In the genomic region with DNA sequence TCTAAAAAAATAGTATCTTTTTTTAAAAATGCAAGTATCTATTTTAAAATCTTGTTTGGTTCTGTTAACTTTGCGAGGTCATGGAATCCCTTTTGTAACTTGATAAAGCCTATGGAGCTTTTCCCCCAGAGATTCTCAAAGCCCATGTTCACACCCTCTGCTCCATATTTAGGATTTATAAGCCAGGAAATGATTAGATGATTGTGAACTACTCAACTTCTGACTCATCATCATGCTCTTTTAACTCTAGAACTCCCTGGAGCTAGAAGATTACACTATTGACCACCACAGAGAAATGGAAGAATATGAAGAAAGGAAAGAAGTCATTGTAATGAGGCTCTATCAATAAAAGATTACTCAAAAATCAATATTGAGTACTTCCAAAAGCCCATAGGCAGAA, we compare ENCODE assay signal across 18 cellular contexts. TPM values are rescaled to one million over a fixed set of nuclear protein-coding genes. Genes with fewer than 3 reads are reported as not detected.
A peak's percentile ranks its signal among the peaks of the same experiment; 100 is the strongest.
DNase-seq lines count a peak whose midpoint lies in the region; FAIRE-seq and TF ChIP-seq lines count a peak whose summit lies in the region.
"Had no signal": no experiment of that assay in that cellular context is flagged by ENCODE, and none has a peak within 500 bp of the region (broad histone marks: within the 10 kb centered on the region; RNA-seq: fewer than 3 reads in every experiment).

No MANE protein-coding gene starts in this region.

- H3K36me3 ChIP-seq in right atrium auricular region = no peaks in the 10 kb centered on the region
- H3K36me3 ChIP-seq: heart left ventricle had no signal

- H3K4me3 ChIP-seq in epithelial cell of esophagus (ENCODE audit: low read length) (no peak overlapping the region), right atrium auricular region (no peak overlapping the region)
- H3K4me3 ChIP-seq: heart left ventricle had no signal

- no peak for FAIRE-seq in HTR-8/SVneo (lab: Jason Lieb, UNC)
- FAIRE-seq: colon, kidney had no signal

- TF ChIP-seq CTCF in epithelial cell of esophagus (IDR thresholded peaks at IDR 0.05; ENCODE audit: insufficient read depth, low read depth, low read length, missing control alignments) (no peak), right atrium auricular region (IDR thresholded peaks at IDR 0.05) (no peak)

- H3K9me3 ChIP-seq in right atrium auricular region = no peaks in the 10 kb centered on the region
- H3K9me3 ChIP-seq: heart left ventricle had no signal

- H3K27ac ChIP-seq in right atrium auricular region = no peak overlapping the region
- H3K27ac ChIP-seq: heart left ventricle, VCaP had no signal

- H3K4me1 ChIP-seq in right atrium auricular region = no peaks in the 10 kb centered on the region
- H3K4me1 ChIP-seq: heart left ventricle had no signal

- H3K27me3 ChIP-seq in right atrium auricular region = no peaks in the 10 kb centered on the region

- DNase-seq in AG20443 (ENCODE audit: low spot score) (peak; percentile 39), HTR-8/SVneo (ENCODE audit: insufficient read length, low spot score) (peak; percentile 13), epithelial cell of esophagus (ENCODE audit: low read depth) (peak; percentile 52), non-pigmented ciliary epithelial cell (ENCODE audit: low read depth) (peak; percentile 17), NCI-H187 treated with DMSO at 0.1 percent for 48 hours (lab: John Stamatoyannopoulos, UW) (no peak), right atrium auricular region (ENCODE audit: low spot score) (no peak), GM19238 (ENCODE audit: insufficient read length, low spot score) (no peak)
- no peak for DNase-seq in activated CD4-positive, CD25-positive, alpha-beta regulatory T cell treated with anti-CD3 and anti-CD28 coated beads, Interleukin-2, amount 50 U/mL, for 72 hours
- DNase-seq: amniotic stem cell, heart left ventricle, kidney, NCI-H524 had no signal

RNA-seq across cellular contexts. Expression of a gene that starts 55.9 kb away (rescaled TPM):
- total RNA-seq in right atrium auricular region = not detected
- total RNA-seq: activated CD8-positive, alpha-beta memory T cell treated with anti-CD3 and anti-CD28 coated beads for 36 hours; activated T-helper 2 cell treated with anti-CD3 and anti-CD28 coated beads, Interferon-gamma antibody, Interleukin-2, Interleukin-4, amounts not matched to agents 10 μg/mL and 5 μg/mL and 100 μg/mL, durations not matched to agents 14 hours and 24 hours and 36 hours; B cell; heart left ventricle; kidney; omental fat pad had no signal

Comparison
In these comparisons a context has a peak if more than half of its experiments do, and no peak if none do; other contexts are left out.
1. DNase-seq: peak in AG20443 (single experiment), HTR-8/SVneo (single experiment), epithelial cell of esophagus (single experiment) and non-pigmented ciliary epithelial cell (single experiment); none in activated CD4-positive, CD25-positive, alpha-beta regulatory T cell treated with anti-CD3 and anti-CD28 coated beads, Interleukin-2, amount 50 U/mL, for 72 hours (single experiment), NCI-H187 treated with DMSO at 0.1 percent for 48 hours (single experiment), right atrium auricular region (single experiment) and GM19238 (single experiment).